32 cellular contexts compared by ENCODE assay signal in the genomic region with DNA sequence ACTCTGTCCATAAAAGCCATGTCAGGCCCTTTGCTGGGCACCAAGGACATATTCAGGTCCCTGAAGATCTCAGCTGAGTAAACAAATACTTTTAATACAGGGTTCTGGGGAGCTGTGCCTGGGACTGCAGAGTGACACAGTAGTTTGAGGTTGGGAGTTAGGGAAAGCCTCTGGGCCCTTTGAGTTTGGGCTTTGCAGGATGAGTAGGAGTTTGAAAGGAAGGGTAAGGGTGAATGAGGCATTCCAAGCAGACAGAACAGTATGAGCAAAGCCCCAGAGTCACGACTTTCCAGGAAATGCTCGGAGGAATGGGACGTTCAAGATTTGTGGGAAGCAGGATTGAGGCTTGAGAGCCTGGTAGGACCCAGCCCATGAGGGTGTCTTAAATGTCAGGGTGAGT. TPM values are rescaled to one million over a fixed set of nuclear protein-coding genes. Genes with fewer than 3 reads are reported as not detected.
"Had no signal": no experiment of that assay in that cellular context is flagged by ENCODE, and none has a peak within 500 bp of the region (broad histone marks: within the 10 kb centered on the region; RNA-seq: fewer than 3 reads in every experiment).

No MANE protein-coding gene starts in this region.

- H3K27ac ChIP-seq: coronary artery, heart left ventricle, neutrophil, ovary, right lobe of liver, tibial artery, upper lobe of right lung, WERI-Rb-1 had no signal

- H3K36me3 Mint-ChIP-seq: activated CD4-positive, alpha-beta memory T cell treated with anti-CD3 and anti-CD28 coated beads for 36 hours; immature natural killer cell; naive thymus-derived CD8-positive, alpha-beta T cell had no signal

- H3K4me3 ChIP-seq: coronary artery, heart left ventricle, ovary, right lobe of liver, tibial artery, upper lobe of right lung had no signal

- H3K4me1 Mint-ChIP-seq: activated naive CD8-positive, alpha-beta T cell treated with anti-CD3 and anti-CD28 coated beads, Interleukin-2, amount 50 U/mL, for 24 hours; immature natural killer cell had no signal

- H3K9me3 Mint-ChIP-seq: activated CD4-positive, alpha-beta memory T cell treated with anti-CD3 and anti-CD28 coated beads for 36 hours; activated naive CD8-positive, alpha-beta T cell treated with anti-CD3 and anti-CD28 coated beads, Interleukin-2, amount 50 U/mL, for 24 hours; activated T-cell treated with anti-CD3 and anti-CD28 coated beads, Interleukin-2, amount 50 U/mL, for 24 hours; effector memory CD8-positive, alpha-beta T cell; immature natural killer cell; naive thymus-derived CD8-positive, alpha-beta T cell; stimulated activated naive CD8-positive, alpha-beta T cell treated with anti-CD3 and anti-CD28 coated beads, Interleukin-15, Interleukin-2, amounts not matched to agents 100 ng/mL and 50 ng/mL, for 24 hours had no signal

- FAIRE-seq: endothelial cell of umbilical vein, kidney, TTC549 had no signal

- H3K4me3 Mint-ChIP-seq: activated CD4-positive, alpha-beta memory T cell treated with anti-CD3 and anti-CD28 coated beads for 36 hours; activated naive CD8-positive, alpha-beta T cell treated with anti-CD3 and anti-CD28 coated beads, Interleukin-2, amount 50 U/mL, for 24 hours; activated T-cell treated with anti-CD3 and anti-CD28 coated beads, Interleukin-2, amount 50 U/mL, for 24 hours; effector memory CD8-positive, alpha-beta T cell; immature natural killer cell; naive thymus-derived CD8-positive, alpha-beta T cell; stimulated activated naive CD8-positive, alpha-beta T cell treated with anti-CD3 and anti-CD28 coated beads, Interleukin-15, Interleukin-2, amounts not matched to agents 100 ng/mL and 50 ng/mL, for 24 hours had no signal

- H3K27ac Mint-ChIP-seq: activated CD4-positive, alpha-beta memory T cell treated with anti-CD3 and anti-CD28 coated beads for 36 hours; activated naive CD8-positive, alpha-beta T cell treated with anti-CD3 and anti-CD28 coated beads, Interleukin-2, amount 50 U/mL, for 24 hours; activated T-cell treated with anti-CD3 and anti-CD28 coated beads, Interleukin-2, amount 50 U/mL, for 24 hours; effector memory CD8-positive, alpha-beta T cell; immature natural killer cell; progenitor cell of endocrine pancreas; stimulated activated naive CD8-positive, alpha-beta T cell treated with anti-CD3 and anti-CD28 coated beads, Interleukin-15, Interleukin-2, amounts not matched to agents 100 ng/mL and 50 ng/mL, for 24 hours had no signal

- H3K36me3 ChIP-seq: heart left ventricle, neutrophil, ovary, right lobe of liver, tibial artery, upper lobe of right lung had no signal

- H3K9me3 ChIP-seq: heart left ventricle, neutrophil, ovary, right lobe of liver, tibial artery, upper lobe of right lung had no signal

- DNase-seq: activated CD4-positive, alpha-beta memory T cell treated with anti-CD3 and anti-CD28 coated beads for 36 hours; activated CD4-positive, alpha-beta T cell treated with anti-CD3 and anti-CD28 coated beads for 48 hours; activated CD8-positive, alpha-beta memory T cell treated with anti-CD3 and anti-CD28 coated beads, Interleukin-2, amount 50 U/mL, for 48 hours; activated gamma-delta T cell treated with Interleukin-2 at 50 U/mL for 16 hours; activated naive CD4-positive, alpha-beta T cell treated with anti-CD3 and anti-CD28 coated beads, Interleukin-2, amount 50 U/mL, for 16 hours; activated naive CD8-positive, alpha-beta T cell treated with anti-CD3 and anti-CD28 coated beads, Interleukin-2, amount 50 U/mL, for 24 hours; activated T-cell treated with anti-CD3 and anti-CD28 coated beads, Interleukin-2, amount 50 U/mL, for 24 hours; cerebellar nuclear complex; effector memory CD8-positive, alpha-beta T cell; heart left ventricle; immature natural killer cell; kidney; naive thymus-derived CD8-positive, alpha-beta T cell; ovary; right lobe of liver; stimulated activated CD4-positive, alpha-beta T cell treated with anti-CD3 and anti-CD28 coated beads, Interleukin-12 subunit alpha, Interleukin-12 subunit beta, amount 100 ng/mL, for 4 hours; stimulated activated CD4-positive, alpha-beta T cell treated with anti-CD3 and anti-CD28 coated beads, Interleukin-4, amount 100 ng/mL, for 1 hour; tibial artery; upper lobe of right lung; WERI-Rb-1 had no signal

- H3K4me1 ChIP-seq: right lobe of liver, upper lobe of right lung had no signal

- ATAC-seq: activated CD4-positive, CD25-positive, alpha-beta regulatory T cell treated with anti-CD3 and anti-CD28 coated beads, Interleukin-2, amount 50 U/mL, for 24 hours; activated naive CD8-positive, alpha-beta T cell treated with anti-CD3 and anti-CD28 coated beads, Interleukin-2, amount 50 U/mL, for 24 hours; effector memory CD8-positive, alpha-beta T cell; heart left ventricle; naive thymus-derived CD8-positive, alpha-beta T cell; right lobe of liver; upper lobe of right lung had no signal

- H3K27me3 ChIP-seq: ovary, right lobe of liver had no signal

RNA-seq across cellular contexts. Expression of gene CRB2, which starts 13.3 kb away (rescaled TPM):
- total RNA-seq: activated CD4-positive, alpha-beta memory T cell treated with anti-CD3 and anti-CD28 coated beads for 36 hours; bronchial epithelial cell; endothelial cell of umbilical vein; fibroblast of lung; fibroblast of villous mesenchyme; lower leg skin; right lobe of liver; T-helper 1 cell treated with Interleukin-12 subunit alpha and Interleukin-12 subunit beta and Interleukin-4 antibody, amounts not matched to agents 30 ng/mL and 1 ng/mL, for 36 hours had no signal
